10 cellular contexts compared by ENCODE assay signal in genomic region chr3:138434875-138435772, GRCh38. TPM values are rescaled to one million over a fixed set of nuclear protein-coding genes. Genes with fewer than 3 reads are reported as not detected.
DNase-seq lines count a peak whose midpoint lies in the region; ATAC-seq, FAIRE-seq and TF ChIP-seq lines count a peak whose summit lies in the region.
"Had no signal": no experiment of that assay in that cellular context is flagged by ENCODE, and none has a peak within 500 bp of the region (broad histone marks: within the 10 kb centered on the region; RNA-seq: fewer than 3 reads in every experiment).

No MANE protein-coding gene starts in this region.

- FAIRE-seq in bronchial epithelial cell (lab: Jason Lieb, UNC): no peak
- FAIRE-seq: endometrium had no signal

- intact Hi-C loops in lower leg skin (cut with DNase I; ENCODE audit: low total_unique reads): no loop called here
- intact Hi-C loops in thyroid gland (cut with DNase I): no loop called here

- H3K9me3 ChIP-seq in thyroid gland: no peaks in the 10 kb centered on the region

- no peak for ATAC-seq in GM21717 (IDR thresholded peaks at IDR 0.05; ENCODE audit: unreplicated experiment)
- ATAC-seq in GM18505 (IDR thresholded peaks at IDR 0.05; ENCODE audit: unreplicated experiment): no peak
- ATAC-seq: HCT116 had no signal

- 1 to 3% methylated on average over 46 to 74 of the region's 78 CpGs for WGBS in lower leg skin, 2 donors
- WGBS in thyroid gland, 2 donors: 5% methylated on average over 31 to 50 of the region's 78 CpGs

- DNase-seq in AG09309 (ENCODE audit: low read depth) (no peak), HPDE6-E6E7 (ENCODE audit: extremely low spot score) (peak; percentile 25), bronchial epithelial cell (ENCODE audit: low read depth) (no peak), lower leg skin (ENCODE audit: low spot score in 2 of 2) (no peak), thyroid gland (peak; percentile 59 to 61), NCI-H1092 treated with DMSO at 0.1 percent for 48 hours (lab: John Stamatoyannopoulos, UW) (no peak)

- H3K27me3 ChIP-seq in bronchial epithelial cell (ENCODE audit: control insufficient read depth, insufficient read depth, low read length): peaks cover 15% of the 10 kb centered on the region
- no peaks in the 10 kb centered on the region for H3K27me3 ChIP-seq in thyroid gland

- H3K36me3 ChIP-seq in bronchial epithelial cell (ENCODE audit: control insufficient read depth, insufficient read depth, low read length) (no peaks in the 10 kb centered on the region), thyroid gland (no peaks in the 10 kb centered on the region)

- H3K4me1 ChIP-seq in thyroid gland: peaks cover 10 to 12% of the 10 kb centered on the region in 2 donors

- H3K27ac ChIP-seq in thyroid gland: peak overlapping the region in 1 of 3 donors; percentile 25

- TF ChIP-seq CTCF in AG09309 (IDR thresholded peaks at IDR 0.05; ENCODE audit: control insufficient read depth, insufficient read depth, low read depth, low read length, missing control alignments) (no peak), bronchial epithelial cell (IDR thresholded peaks at IDR 0.05; ENCODE audit: insufficient read depth, low read length, severe bottlenecking) (no peak), lower leg skin (IDR thresholded peaks at IDR 0.05) (no peak), thyroid gland (IDR thresholded peaks at IDR 0.05) (no peak)

- H3K4me3 ChIP-seq in AG09309 (ENCODE audit: control insufficient read depth, low read depth, low read length) (peak overlapping the region; percentile 48), bronchial epithelial cell (ENCODE audit: low read depth, low read length) (peak overlapping the region; percentile 44), lower leg skin (ENCODE audit: low read depth, poor library complexity, severe bottlenecking) (peak overlapping the region; percentile 41), thyroid gland (replicated peaks in 1 of 3) (peak overlapping the region; percentile 29 to 65 (median 42))

- no peak for TF ChIP-seq POLR2A in lower leg skin (IDR thresholded peaks at IDR 0.05)
- peak in 1 of 2 donors; percentile 15 for TF ChIP-seq POLR2A in thyroid gland (IDR thresholded peaks at IDR 0.05)
- TF ChIP-seq POLR2A in GM18505 (IDR thresholded peaks at IDR 0.05; ENCODE audit: borderline replicate concordance, extremely low read depth, insufficient read depth, insufficient read length): no peak

RNA-seq across cellular contexts. Expression of gene ESYT3, which starts 0.7 kb away (rescaled TPM):
- 1.1 and 2.9 TPM in 2 replicates for total RNA-seq in bronchial epithelial cell
- total RNA-seq in lower leg skin: 10 to 100 TPM; 44.5 to 59.5 (median 47.1) TPM
- total RNA-seq in thyroid gland: 10 to 100 TPM; 19.9 to 82.8 (median 22.7) TPM

Comparison
In these comparisons a context has a peak if more than half of its experiments do, and no peak if none do; other contexts are left out.
1. DNase-seq: peak in HPDE6-E6E7 (single experiment) and thyroid gland (2 of 2); none in AG09309 (single experiment), bronchial epithelial cell (single experiment), lower leg skin (0 of 2) and NCI-H1092 treated with DMSO at 0.1 percent for 48 hours (single experiment).
2. Peak in every context shown above with its lines, with median percentiles within 50 percentile points of each other: H3K4me3 ChIP-seq.